In the genomic region with DNA sequence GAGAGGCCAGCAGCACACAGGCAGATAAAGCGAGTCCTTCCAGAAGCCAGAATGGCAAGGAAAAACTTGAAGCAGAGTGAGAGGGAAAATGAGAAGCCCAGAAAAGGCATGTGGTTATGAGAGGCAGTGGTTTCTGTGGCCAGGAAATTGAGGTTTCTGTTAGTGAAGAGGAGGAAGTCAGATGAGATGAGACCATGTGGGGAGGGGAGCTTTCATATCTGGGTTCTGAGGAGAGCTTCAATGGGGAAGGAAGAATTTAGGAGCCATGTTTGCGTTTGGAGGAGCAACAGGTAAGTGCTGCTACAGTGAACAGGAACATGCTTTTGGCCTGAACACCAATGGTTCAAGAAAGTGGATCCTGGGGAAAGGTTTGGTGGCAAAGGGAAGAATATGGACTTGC, we compare ENCODE assay signal across 9 cellular contexts. TPM values are rescaled to one million over a fixed set of nuclear protein-coding genes. Genes with fewer than 3 reads are reported as not detected.
DNase-seq lines count a peak whose midpoint lies in the region; ATAC-seq and TF ChIP-seq lines count a peak whose summit lies in the region.
"Had no signal": no experiment of that assay in that cellular context is flagged by ENCODE, and none has a peak within 500 bp of the region (broad histone marks: within the 10 kb centered on the region; RNA-seq: fewer than 3 reads in every experiment).

No MANE protein-coding gene starts in this region.

- no peaks in the 10 kb centered on the region for H3K36me3 Mint-ChIP-seq in neural progenitor cell

- H3K27me3 Mint-ChIP-seq in neural progenitor cell (ENCODE audit: insufficient read depth, low read depth): peaks cover 10% of the 10 kb centered on the region

- no peaks in the 10 kb centered on the region for H3K79me2 ChIP-seq in neural progenitor cell (ENCODE audit: low read depth)

- no peaks in the 10 kb centered on the region for H3K4me1 ChIP-seq in neural progenitor cell

- TF ChIP-seq CTCF in GM10266 (IDR thresholded peaks at IDR 0.05; ENCODE audit: control insufficient read depth, insufficient read depth, low read depth, missing control alignments) (no peak), neural progenitor cell (IDR thresholded peaks at IDR 0.05) (no peak)

- H3K27ac ChIP-seq in neural progenitor cell: no peak overlapping the region

- no peak overlapping the region for H3K4me3 ChIP-seq in neural progenitor cell

- H3K9me3 Mint-ChIP-seq in neural progenitor cell: no peaks in the 10 kb centered on the region

- no peak overlapping the region for H3K4me3 Mint-ChIP-seq in neural progenitor cell

- ATAC-seq in GM21825 (IDR thresholded peaks at IDR 0.05; ENCODE audit: unreplicated experiment): peak; percentile 76

- no peaks in the 10 kb centered on the region for H4K20me1 ChIP-seq in neural progenitor cell (ENCODE audit: low read depth)

- no peak overlapping the region for H3K4me2 ChIP-seq in neural progenitor cell

- no peak overlapping the region for H2AFZ ChIP-seq in neural progenitor cell (replicated peaks)

- peak; percentile 17 for DNase-seq in GM10266 (ENCODE audit: extremely low spot score)
- peak; percentile 15 for DNase-seq in OCI-M2 (lab: John Stamatoyannopoulos, UW; ENCODE audit: unreplicated experiment)
- DNase-seq in kidney tubule cell (ENCODE audit: low spot score): peak; percentile 13
- no peak for DNase-seq in activated CD4-positive, CD25-positive, alpha-beta regulatory T cell treated with anti-CD3 and anti-CD28 coated beads, Interleukin-2, amount 50 U/mL, for 72 hours
- DNase-seq in HK-2 (ENCODE audit: unreplicated experiment): no peak
- DNase-seq in NCI-H82 (lab: John Stamatoyannopoulos, UW): no peak
- DNase-seq in neural progenitor cell (ENCODE audit: low spot score): no peak

- H3K9me3 ChIP-seq in neural progenitor cell (ENCODE audit: low read depth): no peaks in the 10 kb centered on the region

- H3K9ac ChIP-seq in neural progenitor cell: no peak overlapping the region

- no peaks in the 10 kb centered on the region for H3F3A ChIP-seq in neural progenitor cell (ENCODE audit: low read depth)

- no peaks in the 10 kb centered on the region for H3K27me3 ChIP-seq in neural progenitor cell

- no peak overlapping the region for H3K27ac Mint-ChIP-seq in neural progenitor cell

- H3K36me3 ChIP-seq in neural progenitor cell: no peaks in the 10 kb centered on the region

- no peaks in the 10 kb centered on the region for H3K4me1 Mint-ChIP-seq in neural progenitor cell

RNA-seq across cellular contexts. Expression of gene CD1A, which starts 6.1 kb away (rescaled TPM):
- not detected in 2 replicates for total RNA-seq in neural progenitor cell (ENCODE audit: low replicate concordance)
- total RNA-seq: kidney epithelial cell had no signal

RNA-seq across cellular contexts. Expression of gene CD1C, which starts 41.6 kb away (rescaled TPM):
- total RNA-seq in neural progenitor cell (ENCODE audit: low replicate concordance): not detected in 2 replicates
- total RNA-seq: kidney epithelial cell had no signal

Comparison
In these comparisons a context has a peak if more than half of its experiments do, and no peak if none do; other contexts are left out.
1. DNase-seq: peak in GM10266 (single experiment), OCI-M2 (single experiment) and kidney tubule cell (single experiment); none in activated CD4-positive, CD25-positive, alpha-beta regulatory T cell treated with anti-CD3 and anti-CD28 coated beads, Interleukin-2, amount 50 U/mL, for 72 hours (single experiment), HK-2 (single experiment), NCI-H82 (single experiment) and neural progenitor cell (single experiment).